8 cellular contexts compared by ENCODE assay signal in the genomic region with DNA sequence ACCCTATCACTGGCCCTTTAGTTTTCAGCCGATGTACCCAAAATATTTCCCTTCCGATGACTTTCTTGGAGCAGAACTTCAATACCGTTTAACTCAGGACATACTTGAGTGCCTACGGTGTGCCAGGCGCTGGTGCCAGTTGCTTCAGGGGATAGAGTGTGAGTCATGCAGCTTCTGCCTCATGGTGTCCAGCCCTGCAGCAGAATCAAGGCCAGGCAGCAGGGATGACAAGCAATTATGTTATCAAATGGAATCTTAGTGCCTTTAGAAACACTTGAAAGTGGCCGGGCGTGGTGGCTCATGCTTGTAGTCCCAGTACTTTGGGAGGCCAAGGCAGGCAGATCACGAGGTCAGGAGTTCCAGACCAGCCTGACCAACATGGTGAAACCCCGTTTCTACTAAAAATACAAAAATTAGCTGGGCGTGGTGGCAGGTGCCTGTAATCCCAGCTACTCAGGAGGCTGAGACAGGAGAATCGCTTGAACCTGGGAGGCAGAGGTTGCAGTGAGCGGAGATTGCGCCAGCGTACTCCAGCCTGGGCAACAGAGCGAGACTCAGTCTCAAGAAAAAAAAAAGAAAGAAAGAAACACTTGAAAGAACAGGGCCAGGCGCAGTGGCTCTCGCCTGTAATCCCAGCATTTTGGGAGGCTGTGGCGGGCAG. TPM values are rescaled to one million over a fixed set of nuclear protein-coding genes. Genes with fewer than 3 reads are reported as not detected.
DNase-seq lines count a peak whose midpoint lies in the region; ATAC-seq and TF ChIP-seq lines count a peak whose summit lies in the region.
"Not testable (repeated sequence)": the region's sequence is repeated elsewhere in the genome, so short reads cannot be mapped to it uniquely, and the experiment has no call there.

No MANE protein-coding gene starts in this region.

- DNase-seq in AG08396 (ENCODE audit: low spot score) (peak; percentile 41), GM03348 (ENCODE audit: low spot score) (peak; percentile 56), LHCN-M2 (ENCODE audit: low read depth) (peak; percentile 58), iris pigment epithelial cell (ENCODE audit: low read depth) (peak; percentile 56), renal cortical epithelial cell (ENCODE audit: low read depth) (peak; percentile 85)
- DNase-seq in activated naive CD4-positive, alpha-beta T cell treated with anti-CD3 and anti-CD28 coated beads, Interleukin-2, amount 10 ng/mL, durations not matched to agents 7 days and 5 days; chondrocyte (ENCODE audit: low spot score): not testable (repeated sequence)

- peaks cover 64% of the 10 kb centered on the region for H3K36me3 Mint-ChIP-seq in activated naive CD4-positive, alpha-beta T cell treated with anti-CD3 and anti-CD28 coated beads, Interleukin-2, amount 10 ng/mL, durations not matched to agents 7 days and 5 days
- not testable (repeated sequence) for H3K36me3 Mint-ChIP-seq in chondrocyte (ENCODE audit: low read depth)

- H3K4me3 Mint-ChIP-seq in activated naive CD4-positive, alpha-beta T cell treated with anti-CD3 and anti-CD28 coated beads, Interleukin-2, amount 10 ng/mL, durations not matched to agents 7 days and 5 days; chondrocyte (ENCODE audit: unreplicated experiment): not testable (repeated sequence)

- ATAC-seq in SK-N-SH treated with all-trans-retinoic acid at 6 μM for 48 hours = peak; percentile 95

- H3K4me1 Mint-ChIP-seq in activated naive CD4-positive, alpha-beta T cell treated with anti-CD3 and anti-CD28 coated beads, Interleukin-2, amount 10 ng/mL, durations not matched to agents 7 days and 5 days = peaks cover 66% of the 10 kb centered on the region
- peaks cover 12% of the 10 kb centered on the region for H3K4me1 Mint-ChIP-seq in chondrocyte (ENCODE audit: low read depth)

- H3K27ac Mint-ChIP-seq in activated naive CD4-positive, alpha-beta T cell treated with anti-CD3 and anti-CD28 coated beads, Interleukin-2, amount 10 ng/mL, durations not matched to agents 7 days and 5 days = peak overlapping the region; percentile 25
- peak overlapping the region; percentile 52 for H3K27ac Mint-ChIP-seq in chondrocyte (ENCODE audit: unreplicated experiment)

- TF ChIP-seq CTCF in chondrocyte (IDR thresholded peaks at IDR 0.05) = not testable (repeated sequence)

- not testable (repeated sequence) for H3K27me3 Mint-ChIP-seq in activated naive CD4-positive, alpha-beta T cell treated with anti-CD3 and anti-CD28 coated beads, Interleukin-2, amount 10 ng/mL, durations not matched to agents 7 days and 5 days; chondrocyte (ENCODE audit: low read depth)

- not testable (repeated sequence) for H3K9me3 Mint-ChIP-seq in activated naive CD4-positive, alpha-beta T cell treated with anti-CD3 and anti-CD28 coated beads, Interleukin-2, amount 10 ng/mL, durations not matched to agents 7 days and 5 days; chondrocyte (ENCODE audit: low read depth)

- CTCF ChIA-PET in activated naive CD4-positive, alpha-beta T cell treated with anti-CD3 and anti-CD28 coated beads, Interleukin-2, amount 10 ng/mL, durations not matched to agents 7 days and 5 days (lab: Charles Lee) = interaction anchor here (0.9 to 1.7 kb wide), 3 partner anchors 9 to 72 kb away, joined by 3 to 5 read pairs (median 3); no protein-coding TSS in a partner anchor

RNA-seq across cellular contexts. Expression of a gene that starts 13.1 kb away (rescaled TPM):
- total RNA-seq in LHCN-M2 (2014; rRNA removed) (6.1 and 6.8 TPM in 2 replicates), chondrocyte (14.5 to 16.2 TPM (median 15.2 TPM) in 3 replicates), renal cortical epithelial cell (17.9 and 20.2 TPM in 2 replicates)
- 3.9 TPM for polyA plus RNA-seq in LHCN-M2 (2012)

RNA-seq across cellular contexts. Expression of a gene that starts 40.2 kb away (rescaled TPM):
- total RNA-seq in LHCN-M2 (2014; rRNA removed) (not detected in 2 replicates), chondrocyte (not detected in 3 replicates), renal cortical epithelial cell (3.4 and 8.3 TPM in 2 replicates)
- polyA plus RNA-seq in LHCN-M2 (2012) = not detected
